19 cellular contexts compared by ENCODE assay signal in the genomic region with DNA sequence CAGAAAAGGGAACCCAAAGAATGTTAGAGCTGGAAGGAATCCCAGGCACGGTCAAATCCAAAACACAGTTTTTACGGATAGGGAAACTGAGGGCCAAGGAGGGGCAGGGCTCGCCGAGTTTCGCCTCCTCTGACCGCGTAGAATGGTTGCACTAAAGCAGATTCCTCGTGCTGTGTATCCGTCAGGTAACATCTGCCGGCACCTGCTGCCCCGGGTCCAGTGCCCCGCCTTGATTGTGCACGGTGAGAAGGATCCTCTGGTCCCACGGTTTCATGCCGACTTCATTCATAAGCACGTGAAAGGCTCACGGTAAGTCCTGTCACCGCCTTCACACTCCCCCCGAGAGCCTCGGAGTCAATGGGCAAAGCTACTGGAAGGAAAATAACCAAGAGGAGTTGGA. TPM values are rescaled to one million over a fixed set of nuclear protein-coding genes. Genes with fewer than 3 reads are reported as not detected.
A peak's percentile ranks its signal among the peaks of the same experiment; 100 is the strongest.
DNase-seq lines count a peak whose midpoint lies in the region; ATAC-seq, FAIRE-seq and TF ChIP-seq lines count a peak whose summit lies in the region.
"Had no signal": no experiment of that assay in that cellular context is flagged by ENCODE, and none has a peak within 500 bp of the region (broad histone marks: within the 10 kb centered on the region; RNA-seq: fewer than 3 reads in every experiment).

No MANE protein-coding gene starts in this region.

- H3K4me1 ChIP-seq in IMR-90 (ENCODE audit: control insufficient read depth, insufficient read depth, low read length) = peaks cover 14% of the 10 kb centered on the region
- peaks cover 58% of the 10 kb centered on the region for H3K4me1 ChIP-seq in HepG2 (ENCODE audit: insufficient read depth, low read length)
- peaks cover 14% of the 10 kb centered on the region for H3K4me1 ChIP-seq in vagina
- H3K4me1 ChIP-seq: HAP-1 had no signal

- no peak for TF ChIP-seq RAD21 in IMR-90 (IDR thresholded peaks at IDR 0.05; ENCODE audit: low read length)
- TF ChIP-seq RAD21 in HepG2 (CRISPR knock-in tag; IDR thresholded peaks at IDR 0.05) = no peak

- H3K9me1 ChIP-seq in IMR-90 (ENCODE audit: insufficient read depth, low read length) = peaks cover 12% of the 10 kb centered on the region; the same call in 1 of the 2 replicates

- peaks cover 19% of the 10 kb centered on the region for H3K36me3 ChIP-seq in IMR-90 (ENCODE audit: control insufficient read depth, insufficient read depth, low read length)
- H3K36me3 ChIP-seq in HepG2 (replicated peaks in 1 of 2; ENCODE audit: control insufficient read depth in 1 of 2, insufficient read depth in 2 of 2, low read length in 2 of 2) = peaks cover 6 to 20% of the 10 kb centered on the region in 2 experiments; a peak in 4 of 5 replicates
- H3K36me3 ChIP-seq in vagina = peaks cover 0 to 40% of the 10 kb centered on the region in 2 donors

- peaks cover 9 to 13% of the 10 kb centered on the region in 2 donors for H3K36me3 Mint-ChIP-seq in CD14-positive monocyte

- intact Hi-C loops in CD14-positive monocyte (cut with micrococcal nuclease) = no loop called here
- intact Hi-C loops in IMR-90 (cut with micrococcal nuclease) = no loop called here
- intact Hi-C loops in HepG2 (cut with micrococcal nuclease; ENCODE audit: unreplicated experiment) = no loop called here
- intact Hi-C loops in vagina (cut with DNase I) = no loop called here
- intact Hi-C loops in Right ventricle myocardium inferior (cut with DNase I) = no loop called here

- H2AK5ac ChIP-seq in IMR-90 (ENCODE audit: low read depth, low read length) = no peak overlapping the region

- H3K4me1 Mint-ChIP-seq in CD14-positive monocyte = peaks cover 30% of the 10 kb centered on the region

- H2AFZ ChIP-seq in IMR-90 (replicated peaks; ENCODE audit: low read length, poor library complexity) = no peak overlapping the region
- H2AFZ ChIP-seq in HepG2 (ENCODE audit: low read length) = no peak overlapping the region

- H3K9ac ChIP-seq in IMR-90 (ENCODE audit: low read depth, low read length) = no peak overlapping the region
- no peak overlapping the region for H3K9ac ChIP-seq in HepG2 (ENCODE audit: insufficient read depth, low read depth, low read length)
- H3K9ac ChIP-seq: KMS-11 had no signal

- no peak overlapping the region for H2BK20ac ChIP-seq in IMR-90 (ENCODE audit: low read depth, low read length)

- H3K9me3 ChIP-seq in IMR-90 (ENCODE audit: control insufficient read depth, insufficient read depth, low read length) (no peaks in the 10 kb centered on the region), HepG2 (ENCODE audit: low read length) (no peaks in the 10 kb centered on the region), vagina (no peaks in the 10 kb centered on the region)
- H3K9me3 ChIP-seq: HAP-1, SJSA1 had no signal

- H3K23ac ChIP-seq in IMR-90 (ENCODE audit: low read depth, low read length) = no peak overlapping the region

- no peak overlapping the region for H4K5ac ChIP-seq in IMR-90 (ENCODE audit: low read depth, low read length)

- H2BK15ac ChIP-seq in IMR-90 (ENCODE audit: low read depth, low read length) = no peak overlapping the region

- H3K4ac ChIP-seq in IMR-90 (ENCODE audit: low read depth, low read length) = no peak overlapping the region

- ATAC-seq in IMR-90 (ENCODE audit: low read depth) (no peak), HepG2 (no peak), HG03159 (IDR thresholded peaks at IDR 0.05; ENCODE audit: unreplicated experiment) (no peak), Right ventricle myocardium inferior (no peak)

- H3K14ac ChIP-seq in IMR-90 (replicated peaks; ENCODE audit: low read depth, low read length) = no peak overlapping the region

- in situ Hi-C loops in IMR-90 (cut with MboI; ENCODE audit: low sequenced_read_pairs) (loop anchor here (25.0 kb wide), 1 partner anchor 597 kb away; no protein-coding TSS in a partner anchor), HepG2 (cut with HindIII; ENCODE audit: extremely low pct_ligation_motif_present, low pct_unique_long_range_greater_than_20kb) (no loop called here)

- WGBS in IMR-90 (ENCODE audit: extremely low coverage in 2 of 2, insufficient read length in 1 of 2), 2 experiments = 91% methylated on average over 15 of the region's 20 CpGs; no CpG with 5 or more reads in 1 of the 2 experiments
- WGBS in HepG2 (ENCODE audit: low lambda C conversion rate) = 96% methylated on average over 20 of the region's 20 CpGs

- H3K27ac ChIP-seq in IMR-90 (ENCODE audit: insufficient read depth, low read length) (no peak overlapping the region), HepG2 (ENCODE audit: extremely low read length, insufficient read depth, low read length) (peak overlapping the region; percentile 90), vagina (peak overlapping the region; percentile 20)
- H3K27ac ChIP-seq: KMS-11, SJSA1 had no signal

- H4K91ac ChIP-seq in IMR-90 (ENCODE audit: insufficient read depth, low read depth, low read length) = no peak overlapping the region

- H3K4me3 ChIP-seq in IMR-90 (ENCODE audit: insufficient read depth, low read depth, low read length) (no peak overlapping the region), HepG2 (replicated peaks in 1 of 3; ENCODE audit: insufficient read depth in 1 of 3, low read depth in 2 of 3, low read length in 3 of 3) (no peak overlapping the region), vagina (no peak overlapping the region)
- H3K4me3 ChIP-seq: GM23248, HAP-1, SJSA1 had no signal

- no peak for FAIRE-seq in HepG2 (lab: Jason Lieb, UNC)
- FAIRE-seq: GM12892 had no signal

- dilution Hi-C loops in IMR-90 (cut with HindIII; ENCODE audit: low sequenced_read_pairs, unreplicated experiment) = no loop called here

- CTCF ChIA-PET in IMR-90 (lab: Yijun Ruan, JAX) = interaction anchor here (1.3 kb wide), 1 partner anchor 69 kb away, joined by 3 read pairs; no protein-coding TSS in a partner anchor
- CTCF ChIA-PET in HepG2 (lab: Yijun Ruan, JAX; ENCODE audit: low intra/inter-chr PET ratio, low total read pairs) = no interaction called here

- DNase-seq in CD14-positive monocyte (ENCODE audit: low spot score) = no peak
- DNase-seq in IMR-90 = no peak
- no peak for DNase-seq in HepG2 (ENCODE audit: low spot score)
- no peak for DNase-seq in vagina (ENCODE audit: extremely low spot score in 2 of 2)
- DNase-seq in NCI-H2171 (lab: John Stamatoyannopoulos, UW) = no peak
- no peak for DNase-seq in Right ventricle myocardium inferior (ENCODE audit: missing footprints)
- DNase-seq: DMS79 treated with DMSO at 0.1 percent for 48 hours, GM23248, NCI-H1105, NCI-H146, NCI-H2029, NCI-H345, NCI-H524, NCI-H82 had no signal

- POLR2A ChIA-PET in IMR-90 (lab: Charles Lee; ENCODE audit: unreplicated experiment) (interaction anchor here (1.0 kb wide), 1 partner anchor 11 kb away, joined by 3 read pairs; no protein-coding TSS in a partner anchor), HepG2 (lab: Yijun Ruan, JAX) (interaction anchor here (1.3 to 3.0 kb wide), 7 partner anchors 15 to 118 kb away, joined by 4 to 23 read pairs (median 9); a partner anchor contains a TSS)

- H3K18ac ChIP-seq in IMR-90 (ENCODE audit: low read depth, low read length) = no peak overlapping the region

- H3K4me3 Mint-ChIP-seq in CD14-positive monocyte = no peak overlapping the region

- no peaks in the 10 kb centered on the region for H3K9me3 Mint-ChIP-seq in CD14-positive monocyte

- no peak overlapping the region for H3K4me2 ChIP-seq in IMR-90 (ENCODE audit: low read depth, low read length)
- H3K4me2 ChIP-seq in HepG2 (ENCODE audit: low read depth, low read length) = no peak overlapping the region
- H3K4me2 ChIP-seq: KMS-11 had no signal

- H3K79me1 ChIP-seq in IMR-90 (ENCODE audit: low read depth in 1 of 2, low read length in 2 of 2) = no peaks in the 10 kb centered on the region; a peak in 1 of 4 replicates

- peaks cover 0 to 4% (median 2%) of the 10 kb centered on the region in 3 donors for H3K27me3 Mint-ChIP-seq in CD14-positive monocyte (ENCODE audit: low read depth in 3 of 3)

- no peak for TF ChIP-seq POLR2A in IMR-90 (IDR thresholded peaks at IDR 0.05; ENCODE audit: low read depth, low read length)
- no peak for TF ChIP-seq POLR2A in HepG2 (IDR thresholded peaks at IDR 0.05; ENCODE audit: insufficient read depth in 1 of 2, low read depth in 2 of 2, low read length in 2 of 2)
- TF ChIP-seq POLR2A in vagina (IDR thresholded peaks at IDR 0.05) = no peak

- no peak overlapping the region for H2BK5ac ChIP-seq in IMR-90 (ENCODE audit: low read depth, low read length, poor library complexity, severe bottlenecking)

- H4K20me1 ChIP-seq in IMR-90 (ENCODE audit: insufficient read depth, low read length) (no peaks in the 10 kb centered on the region), HepG2 (ENCODE audit: insufficient read depth, low read length) (no peaks in the 10 kb centered on the region)

- H3K79me2 ChIP-seq in HepG2 (ENCODE audit: insufficient read depth, low read length) = no peaks in the 10 kb centered on the region

- no peak overlapping the region for H4K8ac ChIP-seq in IMR-90 (ENCODE audit: low read depth in 2 of 2, low read length in 2 of 2)

- no peaks in the 10 kb centered on the region for H3K27me3 ChIP-seq in IMR-90 (ENCODE audit: control insufficient read depth, insufficient read depth, low read length)
- no peaks in the 10 kb centered on the region for H3K27me3 ChIP-seq in HepG2 (ENCODE audit: control insufficient read depth in 1 of 2, insufficient read depth in 2 of 2, low read length in 2 of 2)
- H3K27me3 ChIP-seq in vagina = no peaks in the 10 kb centered on the region
- H3K27me3 ChIP-seq: SJSA1 had no signal

- peak overlapping the region in 4 of 7 donors; percentile 36 to 80 (median 72) for H3K27ac Mint-ChIP-seq in CD14-positive monocyte

- no TSS peak for BruUV-seq in IMR-90 (replicated peaks; lab: Mats Ljungman, UMichigan)
- BruUV-seq in HepG2 (replicated peaks; lab: Mats Ljungman, UMichigan) = no TSS peak

- peak overlapping the region; percentile 48 for H2AK9ac ChIP-seq in IMR-90 (replicated peaks; ENCODE audit: low read depth, low read length, poor library complexity)

- TF ChIP-seq CTCF in CD14-positive monocyte (IDR thresholded peaks at IDR 0.05) (no peak), IMR-90 (conservative IDR thresholded peaks at IDR 0.05; ENCODE audit: low read depth, low read length) (no peak), HepG2 (CRISPR knock-in tag; IDR thresholded peaks at IDR 0.05) (no peak), vagina (IDR thresholded peaks at IDR 0.05) (no peak)

- TF ChIP-seq EP300 in HepG2 (IDR thresholded peaks at IDR 0.05; ENCODE audit: low read depth in 2 of 2, low read length in 2 of 2) (no peak), HepG2 (CRISPR knock-in tag; IDR thresholded peaks at IDR 0.05; ENCODE audit: borderline replicate concordance) (no peak)

- H2BK120ac ChIP-seq in IMR-90 (ENCODE audit: low read depth, low read length) = no peak overlapping the region

- H3K56ac ChIP-seq in IMR-90 (ENCODE audit: extremely low read depth, insufficient read depth, low read length) = no peak overlapping the region

RNA-seq across cellular contexts. Expression of a gene that starts 17.1 kb away (rescaled TPM):
- polyA plus RNA-seq in CD14-positive monocyte = 1 to 10 TPM; 2.4 to 4.2 TPM
- 164 and 182 TPM in 2 replicates for total RNA-seq in IMR-90 (2012; rRNA removed)
- 264 and 300 TPM in 2 replicates for polyA plus RNA-seq in IMR-90 (2012; rRNA removed)
- 161 and 414 TPM in 2 replicates for polyA plus RNA-seq in IMR-90 (2012; cell fraction: cytosol; rRNA removed)
- 339 and 399 TPM in 2 replicates for polyA plus RNA-seq in IMR-90 (2012; cell fraction: nucleus; rRNA removed; ENCODE audit: low replicate concordance)
- 35.3 and 38.1 TPM in 2 replicates for total RNA-seq in HepG2 (2016; rRNA removed; fragmentation: Illumina TruSeq; extraction: Trizol)
- total RNA-seq in HepG2 (2016; cell fraction: cytosol; rRNA removed; fragmentation: Illumina TruSeq; extraction: Trizol; ENCODE audit: low read depth) = 10.1 and 10.3 TPM in 2 replicates
- 32.8 and 36.3 TPM in 2 replicates for total RNA-seq in HepG2 (2016; cell fraction: insoluble cytoplasmic fraction; rRNA removed; fragmentation: Illumina TruSeq; extraction: Trizol)
- 12.7 and 14.0 TPM in 2 replicates for total RNA-seq in HepG2 (2016; cell fraction: membrane; rRNA removed; fragmentation: Illumina TruSeq; extraction: Trizol)
- total RNA-seq in HepG2 (2016; cell fraction: nucleus; rRNA removed; fragmentation: Illumina TruSeq; extraction: Trizol) = 13.9 and 14.1 TPM in 2 replicates
- 106 and 178 TPM in 2 replicates for polyA plus RNA-seq in HepG2 (2011; rRNA removed)
- polyA plus RNA-seq in HepG2 (2011; cell fraction: cytosol; rRNA removed) = 118 and 142 TPM in 2 replicates
- 111 and 136 TPM in 2 replicates for polyA plus RNA-seq in HepG2 (2011; cell fraction: nucleus; rRNA removed)
- polyA plus RNA-seq in HepG2 (2012) = 89.5 and 170 TPM in 2 replicates
- 7.8 and 9.2 TPM in 2 replicates for polyA plus RNA-seq in HepG2 (2016; cell fraction: cytosol; fragmentation: Illumina TruSeq; extraction: Trizol; ENCODE audit: low read depth)
- 37.3 and 40.4 TPM in 2 replicates for polyA plus RNA-seq in HepG2 (2016; cell fraction: insoluble cytoplasmic fraction; fragmentation: Illumina TruSeq; extraction: Trizol; ENCODE audit: low read depth)
- 8.6 and 9.4 TPM in 2 replicates for polyA plus RNA-seq in HepG2 (2016; cell fraction: membrane; fragmentation: Illumina TruSeq; extraction: Trizol; ENCODE audit: low read depth)
- polyA plus RNA-seq in HepG2 (2016; cell fraction: nucleus; fragmentation: Illumina TruSeq; extraction: Trizol; ENCODE audit: insufficient read depth, low read depth) = 25.9 and 28.8 TPM in 2 replicates
- polyA minus RNA-seq in HepG2 (2011; rRNA and poly(A)+ RNA removed; ENCODE audit: low replicate concordance) = 14.5 and 150 TPM in 2 replicates
- polyA minus RNA-seq in HepG2 (2011; cell fraction: cytosol; rRNA and poly(A)+ RNA removed) = 76.6 and 136 TPM in 2 replicates
- polyA minus RNA-seq in HepG2 (2011; cell fraction: nucleus; rRNA and poly(A)+ RNA removed) = 30.0 and 49.6 TPM in 2 replicates
- 72.7 TPM for total RNA-seq in vagina
- 25.0 TPM for total RNA-seq in Right ventricle myocardium inferior

RNA-seq across cellular contexts. Expression of a gene that starts 21.7 kb away (rescaled TPM):
- polyA plus RNA-seq in CD14-positive monocyte (1 to 10 TPM; 5.9 to 7.8 TPM), IMR-90 (2012; rRNA removed) (13.8 and 14.7 TPM in 2 replicates), HepG2 (2011; rRNA removed) (35.6 and 37.8 TPM in 2 replicates)
- total RNA-seq in IMR-90 (2012; rRNA removed) (15.8 and 16.3 TPM in 2 replicates), HepG2 (2016; rRNA removed; fragmentation: Illumina TruSeq; extraction: Trizol) (39.5 and 48.6 TPM in 2 replicates), vagina (10.3 TPM), Right ventricle myocardium inferior (19.0 TPM)
- polyA plus RNA-seq in IMR-90 (2012; cell fraction: cytosol; rRNA removed) = 7.0 and 8.4 TPM in 2 replicates
- 9.6 and 25.1 TPM in 2 replicates for polyA plus RNA-seq in IMR-90 (2012; cell fraction: nucleus; rRNA removed; ENCODE audit: low replicate concordance)
- total RNA-seq in HepG2 (2016; cell fraction: cytosol; rRNA removed; fragmentation: Illumina TruSeq; extraction: Trizol; ENCODE audit: low read depth) = 13.0 and 14.5 TPM in 2 replicates
- total RNA-seq in HepG2 (2016; cell fraction: insoluble cytoplasmic fraction; rRNA removed; fragmentation: Illumina TruSeq; extraction: Trizol) = 42.3 and 49.9 TPM in 2 replicates
- 29.2 and 32.0 TPM in 2 replicates for total RNA-seq in HepG2 (2016; cell fraction: membrane; rRNA removed; fragmentation: Illumina TruSeq; extraction: Trizol)
- total RNA-seq in HepG2 (2016; cell fraction: nucleus; rRNA removed; fragmentation: Illumina TruSeq; extraction: Trizol) = 25.4 and 25.5 TPM in 2 replicates
- polyA plus RNA-seq in HepG2 (2011; cell fraction: cytosol; rRNA removed) = 25.0 and 32.1 TPM in 2 replicates
- 31.4 and 44.9 TPM in 2 replicates for polyA plus RNA-seq in HepG2 (2011; cell fraction: nucleus; rRNA removed)
- 33.2 and 56.4 TPM in 2 replicates for polyA plus RNA-seq in HepG2 (2012)
- polyA plus RNA-seq in HepG2 (2016; cell fraction: cytosol; fragmentation: Illumina TruSeq; extraction: Trizol; ENCODE audit: low read depth) = 12.2 and 18.6 TPM in 2 replicates
- polyA plus RNA-seq in HepG2 (2016; cell fraction: insoluble cytoplasmic fraction; fragmentation: Illumina TruSeq; extraction: Trizol; ENCODE audit: low read depth) = 57.7 and 60.4 TPM in 2 replicates
- polyA plus RNA-seq in HepG2 (2016; cell fraction: membrane; fragmentation: Illumina TruSeq; extraction: Trizol; ENCODE audit: low read depth) = 24.1 and 29.1 TPM in 2 replicates
- 40.4 and 41.8 TPM in 2 replicates for polyA plus RNA-seq in HepG2 (2016; cell fraction: nucleus; fragmentation: Illumina TruSeq; extraction: Trizol; ENCODE audit: insufficient read depth, low read depth)
- 7.2 and 21.2 TPM in 2 replicates for polyA minus RNA-seq in HepG2 (2011; rRNA and poly(A)+ RNA removed; ENCODE audit: low replicate concordance)
- 12.7 and 16.3 TPM in 2 replicates for polyA minus RNA-seq in HepG2 (2011; cell fraction: cytosol; rRNA and poly(A)+ RNA removed)
- polyA minus RNA-seq in HepG2 (2011; cell fraction: nucleus; rRNA and poly(A)+ RNA removed) = 34.6 and 42.1 TPM in 2 replicates
